ENCODE assay signal across 1 cellular context in genomic region chr1:236389253-236389652, GRCh38.
TF ChIP-seq lines count a peak whose summit lies in the region.

No MANE protein-coding gene starts in this region.

TF ChIP-seq in HepG2, 621 proteins besides CTCF, POLR2A, EP300 and RAD21 (continued from another document):
- no peak for TF ChIP-seq HINFP (CRISPR knock-in tag; IDR thresholded peaks at IDR 0.05; ENCODE audit: low read depth)
- no peak for TF ChIP-seq ZNF749 (CRISPR knock-in tag; IDR thresholded peaks at IDR 0.05; ENCODE audit: borderline replicate concordance)
- no peak for TF ChIP-seq CEBPB (IDR thresholded peaks at IDR 0.05; ENCODE audit: borderline replicate concordance, low read depth, low read length)
- no peak for TF ChIP-seq DZIP1 (CRISPR knock-in tag; IDR thresholded peaks at IDR 0.05)
- no peak for TF ChIP-seq FOXP4 (CRISPR knock-in tag; IDR thresholded peaks at IDR 0.05)
- no peak for TF ChIP-seq TBL1XR1 (IDR thresholded peaks at IDR 0.05; ENCODE audit: borderline replicate concordance, low read length, partially characterized antibody)
- no peak for TF ChIP-seq ZNF296 (CRISPR knock-in tag; conservative IDR thresholded peaks at IDR 0.05)
- TF ChIP-seq FOXP1 (IDR thresholded peaks at IDR 0.05): no peak
- TF ChIP-seq FOXP1 (CRISPR knock-in tag; IDR thresholded peaks at IDR 0.05): peak; percentile 32; the same call in 1 of the 2 replicates
- TF ChIP-seq AHDC1 (CRISPR knock-in tag; IDR thresholded peaks at IDR 0.05; ENCODE audit: borderline replicate concordance): no peak
- TF ChIP-seq THAP11 (CRISPR knock-in tag; IDR thresholded peaks at IDR 0.05): no peak
- TF ChIP-seq SOX6 (IDR thresholded peaks at IDR 0.05): no peak
- peak; percentile 21; the same call in 1 of the 2 replicates for TF ChIP-seq SOX6 (CRISPR knock-in tag; IDR thresholded peaks at IDR 0.05)
- no peak for TF ChIP-seq ZNF281 (CRISPR knock-in tag; IDR thresholded peaks at IDR 0.05; ENCODE audit: borderline replicate concordance)
- TF ChIP-seq HOMEZ (CRISPR knock-in tag; IDR thresholded peaks at IDR 0.05; ENCODE audit: low read depth): no peak
TF ChIP-seq in HepG2: peak in this region for 2.
